In genomic region chr14:100467046-100467750, GRCh38 we compare ENCODE assay signal across 31 cellular contexts.
"Had no signal": no experiment of that assay in that cellular context is flagged by ENCODE, and none has a peak within 500 bp of the region (broad histone marks: within the 10 kb centered on the region; RNA-seq: fewer than 3 reads in every experiment).

No MANE protein-coding gene starts in this region.

- H3K27me3 ChIP-seq: ascending aorta, breast epithelium, esophagus muscularis mucosa, gastrocnemius medialis, heart left ventricle had no signal

- ATAC-seq: activated naive CD4-positive, alpha-beta T cell treated with anti-CD3 and anti-CD28 coated beads, Interleukin-2, amount 50 U/mL, for 72 hours; activated T-cell treated with anti-CD3 and anti-CD28 coated beads, Interleukin-2, amount 50 U/mL, for 72 hours; effector memory CD8-positive, alpha-beta T cell; foreskin keratinocyte; gastrocnemius medialis; heart left ventricle had no signal

- H3K4me1 ChIP-seq: ascending aorta, breast epithelium, foreskin keratinocyte, heart left ventricle had no signal

- FAIRE-seq: colon had no signal

- H3K36me3 ChIP-seq: breast epithelium, cardiac muscle cell, gastrocnemius medialis had no signal

- H3K4me3 ChIP-seq: ascending aorta, breast epithelium, cardiac muscle cell, esophagus muscularis mucosa, gastrocnemius medialis, heart left ventricle had no signal

- H3K9me3 ChIP-seq: ascending aorta, breast epithelium, esophagus muscularis mucosa, gastrocnemius medialis, heart left ventricle had no signal

- H3K27ac ChIP-seq: ascending aorta, breast epithelium, cardiac muscle cell, esophagus muscularis mucosa, foreskin keratinocyte, gastrocnemius medialis, heart left ventricle, VCaP had no signal

- DNase-seq: activated CD4-positive, alpha-beta memory T cell treated with anti-CD3 and anti-CD28 coated beads, Interleukin-2, amount 10 ng/mL, durations not matched to agents 7 days and 5 days; activated CD4-positive, alpha-beta T cell treated with anti-CD3 and anti-CD28 coated beads for 1 hour; activated CD4-positive, alpha-beta T cell treated with anti-CD3 and anti-CD28 coated beads for 4 hours; activated CD4-positive, alpha-beta T cell treated with anti-CD3 and anti-CD28 coated beads, Interleukin-2, amount 10 ng/mL, durations not matched to agents 7 days and 5 days; activated CD4-positive, alpha-beta T cell treated with anti-CD3 and anti-CD28 coated beads, Interleukin-2, amount 50 U/mL, for 4 hours; activated CD8-positive, alpha-beta memory T cell treated with anti-CD3 and anti-CD28 coated beads, Interleukin-2, amount 50 U/mL, for 48 hours; activated gamma-delta T cell; activated naive CD4-positive, alpha-beta T cell; activated naive CD4-positive, alpha-beta T cell treated with anti-CD3 and anti-CD28 coated beads, Interleukin-2, amount 10 ng/mL, durations not matched to agents 7 days and 5 days; activated naive CD8-positive, alpha-beta T cell treated with anti-CD3 and anti-CD28 coated beads, Interleukin-2, amount 10 ng/mL, durations not matched to agents 7 days and 5 days; activated T-cell treated with anti-CD3 and anti-CD28 coated beads for 4 hours; activated T-cell treated with anti-CD3 and anti-CD28 coated beads, Interleukin-2, amount 50 U/mL, for 24 hours; activated T-cell treated with anti-CD3 and anti-CD28 coated beads, Interleukin-2, amount 50 U/mL, for 72 hours; central memory CD4-positive, alpha-beta T cell; cortex of kidney; dermis blood vessel endothelial cell; effector CD4-positive, alpha-beta T cell; effector memory CD8-positive, alpha-beta T cell; erythroblast; foreskin keratinocyte; gastrocnemius medialis; glutamatergic neuron; heart left ventricle; T-helper 2 cell had no signal
